In genomic region chr6:46997646-46998045, GRCh38 we compare ENCODE assay signal across 22 cellular contexts. TPM values are rescaled to one million over a fixed set of nuclear protein-coding genes. Genes with fewer than 3 reads are reported as not detected.
"Had no signal": no experiment of that assay in that cellular context is flagged by ENCODE, and none has a peak within 500 bp of the region (broad histone marks: within the 10 kb centered on the region; RNA-seq: fewer than 3 reads in every experiment).

No MANE protein-coding gene starts in this region.

- H3K9me2 ChIP-seq: SK-N-SH had no signal

- H3K9ac ChIP-seq: SK-N-SH had no signal

- H3K9me3 ChIP-seq: SK-N-SH had no signal

- H3K4me2 ChIP-seq: SK-N-SH had no signal

- DNase-seq: KBM-7, MM.1S, NCI-H1092 treated with DMSO at 0.1 percent for 48 hours, NCI-H1436, NCI-H187, NCI-H2029, NCI-H2081 treated with DMSO at 0.1 percent for 48 hours, NCI-H2171, NCI-H226, NCI-H446, NCI-H510A, NCI-H524 treated with DMSO at 0.1 percent for 48 hours, NCI-H69, NCI-H774, SHP77, SK-N-SH, SW 1271 had no signal

- H3K27ac ChIP-seq: HL-60, RWPE1 had no signal

- ATAC-seq: Panc1 had no signal

RNA-seq across cellular contexts. Expression of gene ADGRF1, which starts 44.5 kb away (rescaled TPM):
- total RNA-seq: LHCN-M2, SK-MEL-5 had no signal
- polyA plus RNA-seq: SK-N-SH had no signal
